Comparison of ENCODE assay signal across 8 cellular contexts in genomic region chr6:16130437-16130891, GRCh38. TPM values are rescaled to one million over a fixed set of nuclear protein-coding genes. Genes with fewer than 3 reads are reported as not detected.
DNase-seq lines count a peak whose midpoint lies in the region; ATAC-seq and TF ChIP-seq lines count a peak whose summit lies in the region.

No MANE protein-coding gene starts in this region.

- peak overlapping the region; percentile 91 for H3K4me2 ChIP-seq in skeletal muscle satellite cell (ENCODE audit: low read length)

- no peaks in the 10 kb centered on the region for H3K9me3 Mint-ChIP-seq in WTC11

- peak overlapping the region; percentile 82 for H3K9ac ChIP-seq in skeletal muscle satellite cell (ENCODE audit: low read depth, low read length)

- H3K4me3 Mint-ChIP-seq in WTC11 = peak overlapping the region; percentile 96

- H3K4me1 ChIP-seq in heart left ventricle = peaks cover 0 to 53% (median 48%) of the 10 kb centered on the region in 12 donors
- H3K4me1 ChIP-seq in right cardiac atrium (ENCODE audit: control insufficient read depth, insufficient read depth, low read length) = peaks cover 7% of the 10 kb centered on the region
- peaks cover 20% of the 10 kb centered on the region for H3K4me1 ChIP-seq in skeletal muscle satellite cell (ENCODE audit: control insufficient read depth, insufficient read depth, low read length)

- H3K4me3 ChIP-seq in heart left ventricle (peak overlapping the region; percentile 67 to 99 (median 94)), right cardiac atrium (ENCODE audit: low read length) (peak overlapping the region; percentile 88), skeletal muscle satellite cell (ENCODE audit: low read length) (peak overlapping the region; percentile 92)

- no peak for TF ChIP-seq POLR2A in heart left ventricle (IDR thresholded peaks at IDR 0.05)

- H3K36me3 ChIP-seq in heart left ventricle = peaks cover 0 to 19% (median 4%) of the 10 kb centered on the region in 9 donors
- no peaks in the 10 kb centered on the region for H3K36me3 ChIP-seq in skeletal muscle satellite cell (ENCODE audit: insufficient read depth, low read length)

- WGBS in heart left ventricle, 4 donors = 4 to 5% (median 4%) methylated on average over 8 of the region's 8 CpGs
- WGBS in right cardiac atrium = 7% methylated on average over 8 of the region's 8 CpGs

- no peaks in the 10 kb centered on the region for H3K27me3 ChIP-seq in heart left ventricle
- no peaks in the 10 kb centered on the region for H3K27me3 ChIP-seq in right cardiac atrium (ENCODE audit: control insufficient read depth, insufficient read depth)
- peaks cover 11% of the 10 kb centered on the region for H3K27me3 ChIP-seq in skeletal muscle satellite cell (ENCODE audit: control insufficient read depth, insufficient read depth, low read length)

- POLR2A ChIA-PET in WTC11 (lab: Charles Lee) = interaction anchor here (0.7 to 2.3 kb wide), 4 partner anchors 8 to 235 kb away, joined by 3 to 34 read pairs (median 4); no protein-coding TSS in a partner anchor

- H3K9me3 ChIP-seq in heart left ventricle = no peaks in the 10 kb centered on the region
- H3K9me3 ChIP-seq in right cardiac atrium (ENCODE audit: control insufficient read depth, low read length) = no peaks in the 10 kb centered on the region
- no peaks in the 10 kb centered on the region for H3K9me3 ChIP-seq in skeletal muscle satellite cell (replicated peaks; ENCODE audit: low read length)

- peaks cover 8% of the 10 kb centered on the region for H3K27me3 Mint-ChIP-seq in WTC11 (ENCODE audit: low read depth)

- peaks cover 48% of the 10 kb centered on the region for H3K36me3 Mint-ChIP-seq in WTC11

- H3K27ac Mint-ChIP-seq in WTC11 = peak overlapping the region; percentile 90

- DNase-seq in heart left ventricle = no peak
- no peak for DNase-seq in cardiac septum (ENCODE audit: low spot score)
- DNase-seq in WTC11 (ENCODE audit: low spot score) = no peak
- no peak for DNase-seq in right cardiac atrium
- no peak for DNase-seq in NCI-H2227 (lab: John Stamatoyannopoulos, UW; ENCODE audit: unreplicated experiment)
- DNase-seq in GM19238 (ENCODE audit: insufficient read length, low spot score) = no peak
- DNase-seq in NCI-H1694 (lab: John Stamatoyannopoulos, UW) = no peak

- CTCF ChIA-PET in WTC11 (lab: Charles Lee) = interaction anchor here (1.0 to 2.0 kb wide), 6 partner anchors 39 to 439 kb away, joined by 3 to 12 read pairs (median 5); no protein-coding TSS in a partner anchor

- TF ChIP-seq CTCF in heart left ventricle (IDR thresholded peaks at IDR 0.05) (no peak), WTC11 (IDR thresholded peaks at IDR 0.05) (no peak)

- no peak for ATAC-seq in heart left ventricle
- peak; percentile 2; the same call in 1 of the 2 replicates for ATAC-seq in WTC11
- ATAC-seq in right cardiac atrium = no peak

- H3K27ac ChIP-seq in heart left ventricle (peak overlapping the region; percentile 91 to 99 (median 96)), right cardiac atrium (ENCODE audit: low read length) (peak overlapping the region; percentile 95)

- peaks cover 42% of the 10 kb centered on the region for H3K4me1 Mint-ChIP-seq in WTC11

- intact Hi-C loops in heart left ventricle (cut with DNase I) = loop anchor here in 6 of 10 donors (2.0 to 10.0 kb wide), 6 partner anchors 52 to 438 kb away; no protein-coding TSS in a partner anchor
- intact Hi-C loops in cardiac septum (cut with DNase I) = no loop called here
- intact Hi-C loops in right cardiac atrium (cut with DNase I) = no loop called here

TF ChIP-seq in WTC11, 78 proteins besides CTCF, POLR2A, EP300 and RAD21 (continues in another document):
- TF ChIP-seq ETV6 (CRISPR knock-in tag; IDR thresholded peaks at IDR 0.05) = no peak
- TF ChIP-seq, protein P1, sequence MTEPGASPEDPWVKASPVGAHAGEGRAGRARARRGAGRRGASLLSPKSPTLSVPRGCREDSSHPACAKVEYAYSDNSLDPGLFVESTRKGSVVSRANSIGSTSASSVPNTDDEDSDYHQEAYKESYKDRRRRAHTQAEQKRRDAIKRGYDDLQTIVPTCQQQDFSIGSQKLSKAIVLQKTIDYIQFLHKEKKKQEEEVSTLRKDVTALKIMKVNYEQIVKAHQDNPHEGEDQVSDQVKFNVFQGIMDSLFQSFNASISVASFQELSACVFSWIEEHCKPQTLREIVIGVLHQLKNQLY (CRISPR knock-in tag; IDR thresholded peaks at IDR 0.05) = no peak
- TF ChIP-seq, protein P2, sequence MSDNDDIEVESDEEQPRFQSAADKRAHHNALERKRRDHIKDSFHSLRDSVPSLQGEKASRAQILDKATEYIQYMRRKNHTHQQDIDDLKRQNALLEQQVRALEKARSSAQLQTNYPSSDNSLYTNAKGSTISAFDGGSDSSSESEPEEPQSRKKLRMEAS (CRISPR knock-in tag; IDR thresholded peaks at IDR 0.05) = no peak
- TF ChIP-seq ATF2 (CRISPR knock-in tag; IDR thresholded peaks at IDR 0.05; ENCODE audit: borderline replicate concordance, low read depth) = no peak
- TF ChIP-seq, protein P3, sequence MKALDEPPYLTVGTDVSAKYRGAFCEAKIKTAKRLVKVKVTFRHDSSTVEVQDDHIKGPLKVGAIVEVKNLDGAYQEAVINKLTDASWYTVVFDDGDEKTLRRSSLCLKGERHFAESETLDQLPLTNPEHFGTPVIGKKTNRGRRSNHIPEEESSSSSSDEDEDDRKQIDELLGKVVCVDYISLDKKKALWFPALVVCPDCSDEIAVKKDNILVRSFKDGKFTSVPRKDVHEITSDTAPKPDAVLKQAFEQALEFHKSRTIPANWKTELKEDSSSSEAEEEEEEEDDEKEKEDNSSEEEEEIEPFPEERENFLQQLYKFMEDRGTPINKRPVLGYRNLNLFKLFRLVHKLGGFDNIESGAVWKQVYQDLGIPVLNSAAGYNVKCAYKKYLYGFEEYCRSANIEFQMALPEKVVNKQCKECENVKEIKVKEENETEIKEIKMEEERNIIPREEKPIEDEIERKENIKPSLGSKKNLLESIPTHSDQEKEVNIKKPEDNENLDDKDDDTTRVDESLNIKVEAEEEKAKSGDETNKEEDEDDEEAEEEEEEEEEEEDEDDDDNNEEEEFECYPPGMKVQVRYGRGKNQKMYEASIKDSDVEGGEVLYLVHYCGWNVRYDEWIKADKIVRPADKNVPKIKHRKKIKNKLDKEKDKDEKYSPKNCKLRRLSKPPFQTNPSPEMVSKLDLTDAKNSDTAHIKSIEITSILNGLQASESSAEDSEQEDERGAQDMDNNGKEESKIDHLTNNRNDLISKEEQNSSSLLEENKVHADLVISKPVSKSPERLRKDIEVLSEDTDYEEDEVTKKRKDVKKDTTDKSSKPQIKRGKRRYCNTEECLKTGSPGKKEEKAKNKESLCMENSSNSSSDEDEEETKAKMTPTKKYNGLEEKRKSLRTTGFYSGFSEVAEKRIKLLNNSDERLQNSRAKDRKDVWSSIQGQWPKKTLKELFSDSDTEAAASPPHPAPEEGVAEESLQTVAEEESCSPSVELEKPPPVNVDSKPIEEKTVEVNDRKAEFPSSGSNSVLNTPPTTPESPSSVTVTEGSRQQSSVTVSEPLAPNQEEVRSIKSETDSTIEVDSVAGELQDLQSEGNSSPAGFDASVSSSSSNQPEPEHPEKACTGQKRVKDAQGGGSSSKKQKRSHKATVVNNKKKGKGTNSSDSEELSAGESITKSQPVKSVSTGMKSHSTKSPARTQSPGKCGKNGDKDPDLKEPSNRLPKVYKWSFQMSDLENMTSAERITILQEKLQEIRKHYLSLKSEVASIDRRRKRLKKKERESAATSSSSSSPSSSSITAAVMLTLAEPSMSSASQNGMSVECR (CRISPR knock-in tag; IDR thresholded peaks at IDR 0.05; ENCODE audit: borderline replicate concordance) = no peak
- no peak for TF ChIP-seq GRHL2 (CRISPR knock-in tag; IDR thresholded peaks at IDR 0.05; ENCODE audit: insufficient replicate concordance, severe bottlenecking)
- no peak for TF ChIP-seq ATF1 (CRISPR knock-in tag; IDR thresholded peaks at IDR 0.05)
- TF ChIP-seq TEAD4 (CRISPR knock-in tag; IDR thresholded peaks at IDR 0.05) = no peak
- no peak for TF ChIP-seq CREM (CRISPR knock-in tag; IDR thresholded peaks at IDR 0.05)
- TF ChIP-seq NR2C2 (CRISPR knock-in tag; IDR thresholded peaks at IDR 0.05) = no peak
- no peak for TF ChIP-seq ZNF219 (CRISPR knock-in tag; IDR thresholded peaks at IDR 0.05; ENCODE audit: borderline replicate concordance)
- no peak for TF ChIP-seq ZMAT4 (CRISPR knock-in tag; IDR thresholded peaks at IDR 0.05)
- TF ChIP-seq, protein P4, sequence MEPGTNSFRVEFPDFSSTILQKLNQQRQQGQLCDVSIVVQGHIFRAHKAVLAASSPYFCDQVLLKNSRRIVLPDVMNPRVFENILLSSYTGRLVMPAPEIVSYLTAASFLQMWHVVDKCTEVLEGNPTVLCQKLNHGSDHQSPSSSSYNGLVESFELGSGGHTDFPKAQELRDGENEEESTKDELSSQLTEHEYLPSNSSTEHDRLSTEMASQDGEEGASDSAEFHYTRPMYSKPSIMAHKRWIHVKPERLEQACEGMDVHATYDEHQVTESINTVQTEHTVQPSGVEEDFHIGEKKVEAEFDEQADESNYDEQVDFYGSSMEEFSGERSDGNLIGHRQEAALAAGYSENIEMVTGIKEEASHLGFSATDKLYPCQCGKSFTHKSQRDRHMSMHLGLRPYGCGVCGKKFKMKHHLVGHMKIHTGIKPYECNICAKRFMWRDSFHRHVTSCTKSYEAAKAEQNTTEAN (CRISPR knock-in tag; IDR thresholded peaks at IDR 0.05) = no peak
- TF ChIP-seq JUN (CRISPR knock-in tag; IDR thresholded peaks at IDR 0.05) = no peak

RNA-seq across cellular contexts. Expression of gene MYLIP, which starts 1.6 kb away (rescaled TPM):
- total RNA-seq in heart left ventricle (10 to 100 TPM in 8 of 9 donors, 1 to 10 TPM in 1; 6.6 to 19.9 (median 13.7) TPM), cardiac septum (17.6 TPM), WTC11 (2021) (43.4 to 50.0 TPM (median 44.5 TPM) in 3 replicates), right cardiac atrium (10 to 100 TPM; 12.6 to 25.9 (median 22.2) TPM)
- polyA plus RNA-seq in heart left ventricle (10 to 100 TPM in 1 of 2 donors, 1 to 10 TPM in 1; 7.2 to 12.4 TPM), right cardiac atrium (13.0 TPM)
- 2.2 and 3.5 TPM in 2 replicates for total RNA-seq in skeletal muscle satellite cell (2012; rRNA removed)

Comparison
In these comparisons a context has a peak if more than half of its experiments do, and no peak if none do; other contexts are left out.
1. intact Hi-C loops: an anchor here in heart left ventricle (2.0 to 10.0 kb wide); none called in cardiac septum and right cardiac atrium.